Comparison of ENCODE assay signal across 8 cellular contexts in the genomic region with DNA sequence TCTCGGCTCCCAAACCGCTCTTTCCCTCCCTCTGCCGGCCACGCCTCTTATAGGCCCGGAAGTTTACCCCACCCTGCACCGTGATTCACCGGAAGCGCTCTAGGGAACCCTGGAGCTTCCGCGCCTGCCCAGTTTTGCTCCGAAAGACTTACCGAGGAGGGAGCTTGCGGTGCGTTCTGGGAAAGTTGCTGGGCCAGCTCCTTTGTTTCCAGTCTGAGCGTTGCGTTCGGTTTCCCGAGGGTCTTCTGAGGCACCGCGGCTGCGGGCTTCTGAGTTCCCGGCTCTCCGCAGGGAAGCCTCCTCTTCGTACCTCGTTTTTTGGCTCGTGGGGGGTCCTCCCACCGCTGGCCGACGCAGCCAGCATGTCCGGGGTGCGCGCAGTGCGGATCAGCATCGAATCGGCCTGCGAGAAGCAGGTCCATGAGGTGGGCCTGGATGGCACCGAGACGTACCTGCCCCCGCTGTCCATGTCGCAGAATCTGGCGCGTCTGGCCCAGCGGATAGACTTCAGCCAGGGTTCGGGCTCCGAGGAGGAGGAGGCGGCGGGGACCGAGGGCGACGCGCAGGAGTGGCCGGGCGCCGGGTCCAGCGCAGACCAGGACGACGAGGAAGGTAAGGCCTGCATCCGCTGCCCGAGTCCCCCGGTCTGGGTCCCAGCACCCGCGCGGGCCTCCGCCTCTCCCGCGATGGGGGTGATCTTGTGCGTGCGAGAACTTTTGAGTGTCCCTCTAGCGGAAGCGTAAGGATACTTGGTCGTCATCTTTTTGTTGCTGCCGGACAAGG. TPM values are rescaled to one million over a fixed set of nuclear protein-coding genes. Genes with fewer than 3 reads are reported as not detected.
DNase-seq lines count a peak whose midpoint lies in the region; ATAC-seq and TF ChIP-seq lines count a peak whose summit lies in the region.

A gene with protein sequence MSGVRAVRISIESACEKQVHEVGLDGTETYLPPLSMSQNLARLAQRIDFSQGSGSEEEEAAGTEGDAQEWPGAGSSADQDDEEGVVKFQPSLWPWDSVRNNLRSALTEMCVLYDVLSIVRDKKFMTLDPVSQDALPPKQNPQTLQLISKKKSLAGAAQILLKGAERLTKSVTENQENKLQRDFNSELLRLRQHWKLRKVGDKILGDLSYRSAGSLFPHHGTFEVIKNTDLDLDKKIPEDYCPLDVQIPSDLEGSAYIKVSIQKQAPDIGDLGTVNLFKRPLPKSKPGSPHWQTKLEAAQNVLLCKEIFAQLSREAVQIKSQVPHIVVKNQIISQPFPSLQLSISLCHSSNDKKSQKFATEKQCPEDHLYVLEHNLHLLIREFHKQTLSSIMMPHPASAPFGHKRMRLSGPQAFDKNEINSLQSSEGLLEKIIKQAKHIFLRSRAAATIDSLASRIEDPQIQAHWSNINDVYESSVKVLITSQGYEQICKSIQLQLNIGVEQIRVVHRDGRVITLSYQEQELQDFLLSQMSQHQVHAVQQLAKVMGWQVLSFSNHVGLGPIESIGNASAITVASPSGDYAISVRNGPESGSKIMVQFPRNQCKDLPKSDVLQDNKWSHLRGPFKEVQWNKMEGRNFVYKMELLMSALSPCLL (plus strand): TSS at position 131 of the 783 bp plus-strand sequence. CDS start 232 bp downstream, at position 363.

- H4K20me1 ChIP-seq in GM23338 (replicated peaks; ENCODE audit: insufficient read depth) (peaks cover 40% of the 10 kb centered on the region), fibroblast of lung (ENCODE audit: control insufficient read depth, extremely low read depth, insufficient read depth, low read length) (peaks cover 2% of the 10 kb centered on the region)

- peak within 1 kb of the TSS; percentile 97 for H3K4me2 ChIP-seq in GM23338
- peak within 1 kb of the TSS; percentile 93 for H3K4me2 ChIP-seq in fibroblast of lung (ENCODE audit: extremely low read depth, insufficient read depth, low read length)

- H3K27me3 Mint-ChIP-seq in GM23338 (ENCODE audit: insufficient read depth, low read depth, poor library complexity) = peaks cover 4% of the 10 kb centered on the region
- H3K27me3 Mint-ChIP-seq in naive thymus-derived CD4-positive, alpha-beta T cell = no peaks in the 10 kb centered on the region
- no peaks in the 10 kb centered on the region for H3K27me3 Mint-ChIP-seq in stimulated activated naive B cell treated with anti-CD40 and anti-IgM and Interleukin-4, amounts not matched to agents 10 μg/mL and 1 μg/mL and 100 μg/mL, for 72 hours

- intact Hi-C loops in naive thymus-derived CD4-positive, alpha-beta T cell (cut with micrococcal nuclease) = loop anchor here (1.0 to 10.0 kb wide), 16 partner anchors 14 to 1305 kb away; a partner anchor contains a TSS

- H2AFZ ChIP-seq in GM23338 (peak within 1 kb of the TSS; percentile 35; the same call in 1 of the 2 replicates), fibroblast of lung (ENCODE audit: low read length) (peak within 1 kb of the TSS; percentile 91)

- CTCF ChIA-PET in naive thymus-derived CD4-positive, alpha-beta T cell (lab: Charles Lee) = interaction anchor here (0.9 to 1.2 kb wide), 4 partner anchors 43 to 123 kb away, joined by 3 to 8 read pairs (median 4); a partner anchor contains a TSS

- no peaks in the 10 kb centered on the region for H3F3A ChIP-seq in GM23338 (replicated peaks; ENCODE audit: low read depth)

- H3K9me3 Mint-ChIP-seq in GM23338 = peaks cover 5% of the 10 kb centered on the region; the same call in 1 of the 3 replicates
- H3K9me3 Mint-ChIP-seq in naive thymus-derived CD4-positive, alpha-beta T cell = peaks cover 0 to 2% (median 0%) of the 10 kb centered on the region in 11 donors
- H3K9me3 Mint-ChIP-seq in stimulated activated naive B cell treated with anti-CD40 and anti-IgM and Interleukin-4, amounts not matched to agents 10 μg/mL and 1 μg/mL and 100 μg/mL, for 72 hours = no peaks in the 10 kb centered on the region

- peak within 1 kb of the TSS; percentile 100 for H3K9ac ChIP-seq in fibroblast of lung (ENCODE audit: insufficient read depth, low read length)

- H3K9me3 ChIP-seq in fibroblast of lung (ENCODE audit: control insufficient read depth, insufficient read depth, low read depth, low read length) = no peaks in the 10 kb centered on the region
- H3K9me3 ChIP-seq in naive thymus-derived CD4-positive, alpha-beta T cell (ENCODE audit: control insufficient read depth in 2 of 3, low read length in 3 of 3) = no peaks in the 10 kb centered on the region

- peak within 1 kb of the TSS; percentile 93 for H3K27ac Mint-ChIP-seq in GM23338
- H3K27ac Mint-ChIP-seq in naive thymus-derived CD4-positive, alpha-beta T cell = peak within 1 kb of the TSS; percentile 81 to 97 (median 93)
- H3K27ac Mint-ChIP-seq in stimulated activated naive B cell treated with anti-CD40 and anti-IgM and Interleukin-4, amounts not matched to agents 10 μg/mL and 1 μg/mL and 100 μg/mL, for 72 hours = peak within 1 kb of the TSS; percentile 95

- peaks cover 57% of the 10 kb centered on the region for H3K79me2 ChIP-seq in GM23338 (replicated peaks; ENCODE audit: insufficient read depth)
- peaks cover 46% of the 10 kb centered on the region for H3K79me2 ChIP-seq in fibroblast of lung (ENCODE audit: control insufficient read depth, insufficient read depth, low read length)

- peaks cover 20% of the 10 kb centered on the region for H3K4me1 Mint-ChIP-seq in GM23338
- peaks cover 34 to 58% (median 48%) of the 10 kb centered on the region in 7 donors for H3K4me1 Mint-ChIP-seq in naive thymus-derived CD4-positive, alpha-beta T cell
- peaks cover 16 to 39% of the 10 kb centered on the region in 2 donors for H3K4me1 Mint-ChIP-seq in stimulated activated naive B cell treated with anti-CD40 and anti-IgM and Interleukin-4, amounts not matched to agents 10 μg/mL and 1 μg/mL and 100 μg/mL, for 72 hours

- POLR2A ChIA-PET in naive thymus-derived CD4-positive, alpha-beta T cell (lab: Charles Lee) = interaction anchor here (0.9 to 4.6 kb wide), 9 partner anchors 23 to 1305 kb away, joined by 3 to 96 read pairs (median 4); a partner anchor contains a TSS

- ATAC-seq in GM23338 = peak; percentile 97
- peak; percentile 97 for ATAC-seq in naive thymus-derived CD4-positive, alpha-beta T cell
- ATAC-seq in stimulated activated naive B cell treated with anti-CD40 and anti-IgM and Interleukin-4, amounts not matched to agents 10 μg/mL and 1 μg/mL and 100 μg/mL, for 72 hours (replicated peaks) = peak; percentile 96

- H3K4me3 ChIP-seq in GM23338 (peak within 1 kb of the TSS; percentile 93), fibroblast of lung (replicated peaks in 1 of 4; ENCODE audit: control extremely low read depth in 1 of 4, insufficient read depth in 1 of 4, low read depth in 3 of 4, low read length in 4 of 4) (peak within 1 kb of the TSS; percentile 62 to 99 (median 93))
- peak within 1 kb of the TSS; percentile 77 for H3K4me3 ChIP-seq in naive thymus-derived CD4-positive, alpha-beta T cell (ENCODE audit: low read length)

- H3K9me2 ChIP-seq in GM23338 (ENCODE audit: insufficient read depth) = no peaks in the 10 kb centered on the region

- H3K4me1 ChIP-seq in GM23338 (ENCODE audit: insufficient read depth) (peaks cover 16% of the 10 kb centered on the region), fibroblast of lung (ENCODE audit: control insufficient read depth, extremely low read depth, insufficient read depth, low read length) (peaks cover 6% of the 10 kb centered on the region)
- H3K4me1 ChIP-seq in naive thymus-derived CD4-positive, alpha-beta T cell (ENCODE audit: control insufficient read depth in 2 of 2, insufficient read depth in 2 of 2, low read length in 2 of 2) = peaks cover 22 to 37% of the 10 kb centered on the region in 2 donors

- peaks cover 46% of the 10 kb centered on the region for H3K36me3 Mint-ChIP-seq in GM23338 (ENCODE audit: low read depth)
- peaks cover 4 to 17% (median 6%) of the 10 kb centered on the region in 5 donors for H3K36me3 Mint-ChIP-seq in naive thymus-derived CD4-positive, alpha-beta T cell
- peaks cover 8 to 21% of the 10 kb centered on the region in 2 donors for H3K36me3 Mint-ChIP-seq in stimulated activated naive B cell treated with anti-CD40 and anti-IgM and Interleukin-4, amounts not matched to agents 10 μg/mL and 1 μg/mL and 100 μg/mL, for 72 hours

- H3K36me3 ChIP-seq in GM23338 (ENCODE audit: insufficient read depth) (peaks cover 18% of the 10 kb centered on the region; the same call in 1 of the 2 replicates), fibroblast of lung (ENCODE audit: control insufficient read depth, insufficient read depth, low read length) (peaks cover 2% of the 10 kb centered on the region)
- H3K36me3 ChIP-seq in naive thymus-derived CD4-positive, alpha-beta T cell (ENCODE audit: control insufficient read depth in 2 of 3, insufficient read depth in 3 of 3, low read length in 3 of 3) = peaks cover 4 to 15% (median 7%) of the 10 kb centered on the region in 3 experiments

- TF ChIP-seq CTCF in GM23338 (conservative IDR thresholded peaks at IDR 0.05; ENCODE audit: low read depth in 2 of 2) (peak; percentile 29 to 31; a peak in 3 of 4 replicates), fibroblast of lung (conservative IDR thresholded peaks at IDR 0.05 in 1 of 2, IDR thresholded peaks at IDR 0.05 in 1 of 2; ENCODE audit: low read depth in 1 of 2, low read length in 2 of 2) (peak; percentile 36 to 52)

- H3K4me3 Mint-ChIP-seq in GM23338 = peak within 1 kb of the TSS; percentile 92
- H3K4me3 Mint-ChIP-seq in naive thymus-derived CD4-positive, alpha-beta T cell = peak within 1 kb of the TSS; percentile 93 to 100 (median 96)
- H3K4me3 Mint-ChIP-seq in stimulated activated naive B cell treated with anti-CD40 and anti-IgM and Interleukin-4, amounts not matched to agents 10 μg/mL and 1 μg/mL and 100 μg/mL, for 72 hours = peak within 1 kb of the TSS; percentile 94 to 99

- H3K27me3 ChIP-seq in GM23338 (ENCODE audit: insufficient read depth) = no peaks in the 10 kb centered on the region
- no peaks in the 10 kb centered on the region for H3K27me3 ChIP-seq in fibroblast of lung (ENCODE audit: control insufficient read depth, insufficient read depth, low read length)
- H3K27me3 ChIP-seq in naive thymus-derived CD4-positive, alpha-beta T cell (ENCODE audit: control insufficient read depth in 2 of 2, insufficient read depth in 2 of 2, low read length in 2 of 2) = no peaks in the 10 kb centered on the region

- H3K27ac ChIP-seq in GM23338 (ENCODE audit: low read depth) (peak within 1 kb of the TSS; percentile 96), fibroblast of lung (ENCODE audit: insufficient read depth, low read length) (peak within 1 kb of the TSS; percentile 99)
- peak within 1 kb of the TSS; percentile 94 for H3K27ac ChIP-seq in naive thymus-derived CD4-positive, alpha-beta T cell (ENCODE audit: low read depth, low read length)

- DNase-seq in EL (peak; percentile 95), GM23338 (ENCODE audit: low spot score) (peak; percentile 98), LHCN-M2 (ENCODE audit: low read depth) (peak; percentile 93), RPMI8226 (peak; percentile 94), fibroblast of lung (ENCODE audit: low read depth in 2 of 2) (peak; percentile 91 to 92)
- DNase-seq in activated T-helper 1 cell treated with anti-CD3 and anti-CD28 coated beads, Interleukin-2, amount 50 U/mL, for 16 hours (ENCODE audit: low read depth in 1 of 2, low spot score in 1 of 2) = peak; percentile 81
- peak; percentile 64 to 87 (median 85) for DNase-seq in naive thymus-derived CD4-positive, alpha-beta T cell
- DNase-seq in stimulated activated naive B cell treated with anti-CD40 and anti-IgM and Interleukin-4, amounts not matched to agents 10 μg/mL and 1 μg/mL and 100 μg/mL, for 72 hours = peak; percentile 85

RNA-seq across cellular contexts. Expression of the gene that starts here (rescaled TPM):
- 31.2 and 36.9 TPM in 2 replicates for total RNA-seq in GM23338 (2014; rRNA removed; shearing (Covaris generic))
- polyA plus RNA-seq in GM23338 (2016; fragmentation: Nextera tagmentation; extraction: Ambion mirVana) (17.4 and 19.1 TPM in 2 replicates), fibroblast of lung (25.3 and 25.6 TPM in 2 replicates)
- total RNA-seq in LHCN-M2 (2014; rRNA removed) (27.9 and 28.9 TPM in 2 replicates), fibroblast of lung (22.3 and 24.1 TPM in 2 replicates)
- 11.4 TPM for polyA plus RNA-seq in LHCN-M2 (2012)
- polyA plus RNA-seq in fibroblast of lung (2012) = 16.2 and 16.3 TPM in 2 replicates
- polyA minus RNA-seq in fibroblast of lung (ENCODE audit: low replicate concordance) = 2.4 and 4.8 TPM in 2 replicates
- total RNA-seq in naive thymus-derived CD4-positive, alpha-beta T cell = 10 to 100 TPM; 47.7 to 75.9 (median 65.6) TPM
- polyA plus RNA-seq in naive thymus-derived CD4-positive, alpha-beta T cell = 10 to 100 TPM; 17.3 to 32.9 TPM

Comparison
In these comparisons a context has a peak if more than half of its experiments do, and no peak if none do; other contexts are left out.
1. Peak in every context shown above with its lines: DNase-seq, ATAC-seq, H3K4me3 ChIP-seq and H3K27ac ChIP-seq.